1 cellular context compared by ENCODE assay signal in the genomic region with DNA sequence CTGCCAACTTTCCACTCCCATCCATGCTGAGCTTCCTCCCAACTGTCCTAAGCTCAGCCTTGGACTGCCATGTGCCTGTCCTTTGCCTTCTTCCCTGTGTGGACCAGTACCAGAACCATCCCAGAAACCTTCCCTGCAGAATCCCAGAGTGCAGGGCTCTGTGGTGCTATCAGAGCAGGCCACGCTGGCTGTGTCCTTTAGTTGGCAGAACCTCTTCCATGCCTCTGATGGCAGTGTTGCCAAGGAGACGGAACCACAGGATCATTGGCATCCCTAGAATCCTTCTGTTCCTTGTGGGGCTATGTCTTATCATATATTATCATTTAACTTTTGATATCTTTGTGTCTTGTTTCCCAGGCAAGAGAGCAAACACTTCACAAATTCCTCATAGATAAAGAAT.
TF ChIP-seq lines count a peak whose summit lies in the region.

No MANE protein-coding gene starts in this region.

TF ChIP-seq in K562, 482 proteins besides CTCF, POLR2A, EP300 and RAD21 (continued from another document):
- no peak for TF ChIP-seq BRD4 (IDR thresholded peaks at IDR 0.05)
- TF ChIP-seq ZNF699 (CRISPR knock-in tag; IDR thresholded peaks at IDR 0.05; ENCODE audit: insufficient replicate concordance), result no peak
- no peak for TF ChIP-seq IRF2 (CRISPR knock-in tag; IDR thresholded peaks at IDR 0.05)
- TF ChIP-seq ZMIZ1 (IDR thresholded peaks at IDR 0.05; ENCODE audit: low read depth in 2 of 2, low read length in 2 of 2), result no peak
- no peak for TF ChIP-seq SP1 (CRISPR knock-in tag; IDR thresholded peaks at IDR 0.05)
- no peak for TF ChIP-seq GABPB1 (CRISPR knock-in tag; IDR thresholded peaks at IDR 0.05)
